In genomic region chr3:32882180-32882579, GRCh38 we compare ENCODE assay signal across 18 cellular contexts.
DNase-seq lines count a peak whose midpoint lies in the region; ATAC-seq and FAIRE-seq lines count a peak whose summit lies in the region.
"Had no signal": no experiment of that assay in that cellular context is flagged by ENCODE, and none has a peak within 500 bp of the region (broad histone marks: within the 10 kb centered on the region; RNA-seq: fewer than 3 reads in every experiment).

No MANE protein-coding gene starts in this region.

- ATAC-seq in GM19452 (IDR thresholded peaks at IDR 0.05; ENCODE audit: unreplicated experiment) (peak; percentile 60), HG02623 (IDR thresholded peaks at IDR 0.05; ENCODE audit: unreplicated experiment) (peak; percentile 21), HG03342 (IDR thresholded peaks at IDR 0.05; ENCODE audit: unreplicated experiment) (peak; percentile 59), HG02840 (IDR thresholded peaks at IDR 0.05; ENCODE audit: low FRiP score, unreplicated experiment) (no peak)

- no peak for DNase-seq in GM18507 (ENCODE audit: extremely low spot score, insufficient read length, low read depth)
- no peak for DNase-seq in activated naive CD4-positive, alpha-beta T cell (lab: John Stamatoyannopoulos, UW)
- DNase-seq in NCI-H510A treated with DMSO at 0.1 percent for 48 hours (lab: John Stamatoyannopoulos, UW): no peak
- DNase-seq in COLO668 (lab: John Stamatoyannopoulos, UW; ENCODE audit: unreplicated experiment): no peak
- DNase-seq: adrenal gland; caudate nucleus; effector CD8-positive, alpha-beta T cell; EL; kidney; NCI-H2029 treated with DMSO at 0.1 percent for 48 hours; NCI-H69; Peyer's patch; retina; uterus had no signal

- peak; percentile 71 for FAIRE-seq in GM18507 (lab: Jason Lieb, UNC)
- FAIRE-seq: kidney had no signal
